In genomic region chr12:12813120-12814101, GRCh38 we compare ENCODE assay signal across 1 cellular context.
TF ChIP-seq lines count a peak whose summit lies in the region.

Gene DDX47, plus strand, starts transcription at chr12:12813346. Its CDS starts 22 bp downstream, at chr12:12813368.

TF ChIP-seq in K562, 482 proteins besides CTCF, POLR2A, EP300 and RAD21 (continued from another document and continues in another):
- no peak for TF ChIP-seq ADNP (tag; IDR thresholded peaks at IDR 0.05)
- 0 out of 2 replicates have a peak, but pooled peaks have one; percentile 37 for TF ChIP-seq CREB3L1 (IDR thresholded peaks at IDR 0.05; ENCODE audit: borderline replicate concordance, low read depth)
- no peak for TF ChIP-seq ZBTB17 (CRISPR knock-in tag; IDR thresholded peaks at IDR 0.05)
- peak; percentile 55 for TF ChIP-seq MBD2 (IDR thresholded peaks at IDR 0.05; ENCODE audit: borderline replicate concordance, low read depth)
- peak; percentile 97 for TF ChIP-seq HCFC1 (IDR thresholded peaks at IDR 0.05; ENCODE audit: low read depth, low read length)
- TF ChIP-seq ZNF217 (CRISPR knock-in tag; IDR thresholded peaks at IDR 0.05), result no peak
- no peak for TF ChIP-seq YBX1 (IDR thresholded peaks at IDR 0.05)
- no peak for TF ChIP-seq ZKSCAN3 (CRISPR knock-in tag; IDR thresholded peaks at IDR 0.05)
- TF ChIP-seq MYBL2 (IDR thresholded peaks at IDR 0.05; ENCODE audit: low read depth), result no peak
- TF ChIP-seq MYBL2 (CRISPR knock-in tag; IDR thresholded peaks at IDR 0.05; ENCODE audit: borderline replicate concordance), result no peak
- peak; percentile 68 for TF ChIP-seq POLR2G (IDR thresholded peaks at IDR 0.05; ENCODE audit: low read depth, low read length)
- no peak for TF ChIP-seq GTF3C2 (IDR thresholded peaks at IDR 0.05; ENCODE audit: borderline replicate concordance, extremely low read depth, insufficient read length)
- no peak for TF ChIP-seq REST (CRISPR knock-in tag; IDR thresholded peaks at IDR 0.05; ENCODE audit: low read depth)
- TF ChIP-seq ZNF143 (CRISPR knock-in tag; IDR thresholded peaks at IDR 0.05), result peak; percentile 96
- TF ChIP-seq BCLAF1 (IDR thresholded peaks at IDR 0.05; ENCODE audit: borderline replicate concordance in 1 of 2, control insufficient read depth in 1 of 2, low read depth in 2 of 2, low read length in 1 of 2), result 0 out of 4 replicates have a peak, but pooled peaks of 1 of the 2 experiments have one; percentile 17
- no peak for TF ChIP-seq ZNF778 (CRISPR knock-in tag; IDR thresholded peaks at IDR 0.05)
- no peak for TF ChIP-seq ZNF696 (CRISPR knock-in tag; conservative IDR thresholded peaks at IDR 0.05)
- peak; percentile 72 for TF ChIP-seq TAF7 (tag; IDR thresholded peaks at IDR 0.05)
- TF ChIP-seq TEAD2 (tag; IDR thresholded peaks at IDR 0.05), result no peak
- no peak for TF ChIP-seq ZBTB5 (IDR thresholded peaks at IDR 0.05)
- TF ChIP-seq NR0B1 (IDR thresholded peaks at IDR 0.05; ENCODE audit: partially characterized antibody), result no peak
- no peak for TF ChIP-seq HMG20B (CRISPR knock-in tag; IDR thresholded peaks at IDR 0.05)
- TF ChIP-seq MCM3 (IDR thresholded peaks at IDR 0.05), result no peak
- no peak for TF ChIP-seq TSHZ1 (CRISPR knock-in tag; IDR thresholded peaks at IDR 0.05)
- TF ChIP-seq RBM34 (IDR thresholded peaks at IDR 0.05; ENCODE audit: borderline replicate concordance, insufficient read depth, low read length), result no peak
- TF ChIP-seq OTX1 (CRISPR knock-in tag; IDR thresholded peaks at IDR 0.05), result no peak
- TF ChIP-seq POLR2H (tag; IDR thresholded peaks at IDR 0.05; ENCODE audit: low read depth), result peak; percentile 44; the same call in 1 of the 2 replicates
- no peak for TF ChIP-seq CHD4 (IDR thresholded peaks at IDR 0.05; ENCODE audit: insufficient read depth, insufficient replicate concordance, low read depth, low read length, poor library complexity, severe bottlenecking)
- no peak for TF ChIP-seq ZFP1 (CRISPR knock-in tag; IDR thresholded peaks at IDR 0.05)
- TF ChIP-seq NR2C2 (CRISPR knock-in tag; IDR thresholded peaks at IDR 0.05), result no peak
- TF ChIP-seq NR2C2 (tag; IDR thresholded peaks at IDR 0.05), result peak; percentile 68; the same call in 1 of the 2 replicates
- TF ChIP-seq ZFP91 (CRISPR knock-in tag; IDR thresholded peaks at IDR 0.05), result no peak
- TF ChIP-seq HES1 (IDR thresholded peaks at IDR 0.05; ENCODE audit: low read depth), result no peak
- no peak for TF ChIP-seq ZNF76 (CRISPR knock-in tag; IDR thresholded peaks at IDR 0.05; ENCODE audit: borderline replicate concordance)
- TF ChIP-seq NRF1 (conservative IDR thresholded peaks at IDR 0.05 in 1 of 2, IDR thresholded peaks at IDR 0.05 in 1 of 2), result 0 out of 4 replicates have a peak, but pooled peaks have one; percentile 21 to 23
- peak; percentile 47; the same call in 1 of the 2 replicates for TF ChIP-seq HDAC2 (IDR thresholded peaks at IDR 0.05)
